33 cellular contexts compared by ENCODE assay signal in the genomic region with DNA sequence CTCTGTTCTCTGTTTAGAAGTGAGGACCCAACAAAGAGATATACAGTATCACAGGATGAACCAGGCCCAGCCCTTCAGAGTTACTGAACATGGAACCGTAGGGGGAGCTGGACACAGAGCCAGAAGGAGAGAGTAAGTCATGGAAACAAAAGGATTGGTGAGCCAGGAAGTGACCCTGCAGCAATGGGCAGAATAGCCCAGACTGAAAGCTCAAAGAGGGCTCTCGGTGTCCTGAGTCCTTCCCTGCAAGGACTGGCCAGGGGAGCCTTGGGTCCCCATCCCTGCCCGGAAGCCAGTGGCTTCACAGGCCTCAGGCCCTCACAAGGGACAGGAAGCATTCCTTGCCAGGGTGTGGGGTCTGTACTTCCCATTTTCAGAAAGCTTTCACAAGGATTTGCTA.
"Had no signal": no experiment of that assay in that cellular context is flagged by ENCODE, and none has a peak within 500 bp of the region (broad histone marks: within the 10 kb centered on the region; RNA-seq: fewer than 3 reads in every experiment).

No MANE protein-coding gene starts in this region.

- H3K9me3 Mint-ChIP-seq: activated CD4-positive, alpha-beta memory T cell treated with anti-CD3 and anti-CD28 coated beads for 36 hours; activated CD4-positive, alpha-beta T cell treated with anti-CD3 and anti-CD28 coated beads, Interleukin-2, amount 10 ng/mL, durations not matched to agents 24 days and 14 days; activated CD8-positive, alpha-beta T cell treated with anti-CD3 and anti-CD28 coated beads for 36 hours; activated naive CD4-positive, alpha-beta T cell treated with anti-CD3 and anti-CD28 coated beads for 36 hours; activated naive CD4-positive, alpha-beta T cell treated with anti-CD3 and anti-CD28 coated beads, Interleukin-2, amount 50 U/mL, for 72 hours; activated naive CD8-positive, alpha-beta T cell treated with anti-CD3 and anti-CD28 coated beads for 36 hours; activated T-cell treated with anti-CD3 and anti-CD28 coated beads, Interleukin-2, amount 50 U/mL, for 4 hours; activated T-cell treated with anti-CD3 and anti-CD28 coated beads, Interleukin-2, amount 50 U/mL, for 72 hours; activated T-helper 17 cell treated with anti-CD3 and anti-CD28 coated beads, Interleukin-2, amount 50 U/mL, for 72 hours; T-helper 1 cell treated with Interleukin-12 subunit alpha and Interleukin-12 subunit beta and Interleukin-4 antibody, amounts not matched to agents 30 μg/mL and 1 μg/mL, for 36 hours; T-helper 2 cell treated with Interferon-gamma antibody and Interleukin-4, amounts not matched to agents 5 μg/mL and 100 μg/mL, for 36 hours had no signal

- ATAC-seq: activated CD8-positive, alpha-beta T cell treated with anti-CD3 and anti-CD28 coated beads for 36 hours; activated naive CD4-positive, alpha-beta T cell treated with anti-CD3 and anti-CD28 coated beads, Interleukin-2, amount 50 U/mL, for 72 hours; activated T-cell treated with anti-CD3 and anti-CD28 coated beads, Interleukin-2, amount 50 U/mL, for 4 hours; activated T-cell treated with anti-CD3 and anti-CD28 coated beads, Interleukin-2, amount 50 U/mL, for 72 hours; activated T-helper 17 cell treated with anti-CD3 and anti-CD28 coated beads, Interleukin-2, amount 50 U/mL, for 72 hours; body of pancreas had no signal

- H3K4me1 ChIP-seq: adrenal gland, body of pancreas, breast epithelium had no signal

- H3K27me3 Mint-ChIP-seq: activated B cell treated with CpG ODN at 0.5 μM for 24 hours; activated CD4-positive, alpha-beta memory T cell treated with anti-CD3 and anti-CD28 coated beads for 36 hours; activated CD4-positive, alpha-beta T cell treated with anti-CD3 and anti-CD28 coated beads, Interleukin-2, amount 10 ng/mL, durations not matched to agents 24 days and 14 days; activated CD8-positive, alpha-beta T cell treated with anti-CD3 and anti-CD28 coated beads for 36 hours; activated naive CD8-positive, alpha-beta T cell treated with anti-CD3 and anti-CD28 coated beads for 36 hours; activated T-helper 17 cell treated with anti-CD3 and anti-CD28 coated beads, Interleukin-2, amount 50 U/mL, for 72 hours had no signal

- H3K27ac ChIP-seq: adrenal gland, body of pancreas, brain microvascular endothelial cell, breast epithelium, VCaP had no signal

- DNase-seq: activated B cell treated with CpG ODN at 0.5 μM for 24 hours; activated CD4-positive, alpha-beta memory T cell treated with anti-CD3 and anti-CD28 coated beads for 36 hours; activated CD4-positive, alpha-beta T cell treated with anti-CD3 and anti-CD28 coated beads for 4 hours; activated CD4-positive, alpha-beta T cell treated with anti-CD3 and anti-CD28 coated beads, Interleukin-2, amount 10 ng/mL, durations not matched to agents 24 days and 14 days; activated CD4-positive, alpha-beta T cell treated with anti-CD3 and anti-CD28 coated beads, Interleukin-2, amount 50 U/mL, for 1 hour; activated CD4-positive, alpha-beta T cell treated with anti-CD3 and anti-CD28 coated beads, Interleukin-2, amount 50 U/mL, for 4 hours; activated CD4-positive, CD25-positive, alpha-beta regulatory T cell treated with anti-CD3 and anti-CD28 coated beads, Interleukin-2, amount 50 U/mL, for 72 hours; activated CD8-positive, alpha-beta T cell treated with anti-CD3 and anti-CD28 coated beads for 36 hours; activated gamma-delta T cell treated with Interleukin-2 at 50 U/mL for 16 hours; activated naive CD4-positive, alpha-beta T cell; activated naive CD4-positive, alpha-beta T cell treated with anti-CD3 and anti-CD28 coated beads for 36 hours; activated naive CD4-positive, alpha-beta T cell treated with anti-CD3 and anti-CD28 coated beads, Interleukin-2, amount 50 U/mL, for 16 hours; activated naive CD8-positive, alpha-beta T cell treated with anti-CD3 and anti-CD28 coated beads for 36 hours; activated T-cell treated with anti-CD3 and anti-CD28 coated beads for 4 hours; activated T-cell treated with anti-CD3 and anti-CD28 coated beads, Interleukin-2, amount 50 U/mL, for 1 hour; activated T-cell treated with anti-CD3 and anti-CD28 coated beads, Interleukin-2, amount 50 U/mL, for 4 hours; activated T-cell treated with anti-CD3 and anti-CD28 coated beads, Interleukin-2, amount 50 U/mL, for 72 hours; adrenal gland; amniotic stem cell; aorta; body of pancreas; brain microvascular endothelial cell; central memory CD4-positive, alpha-beta T cell; T-helper 1 cell; T-helper 2 cell; T-helper 9 cell had no signal

- H3K27ac Mint-ChIP-seq: activated B cell treated with CpG ODN at 0.5 μM for 24 hours; activated CD4-positive, alpha-beta memory T cell treated with anti-CD3 and anti-CD28 coated beads for 36 hours; activated CD4-positive, alpha-beta T cell treated with anti-CD3 and anti-CD28 coated beads, Interleukin-2, amount 10 ng/mL, durations not matched to agents 24 days and 14 days; activated CD8-positive, alpha-beta T cell treated with anti-CD3 and anti-CD28 coated beads for 36 hours; activated naive CD4-positive, alpha-beta T cell treated with anti-CD3 and anti-CD28 coated beads for 36 hours; activated naive CD4-positive, alpha-beta T cell treated with anti-CD3 and anti-CD28 coated beads, Interleukin-2, amount 50 U/mL, for 72 hours; activated naive CD8-positive, alpha-beta T cell treated with anti-CD3 and anti-CD28 coated beads for 36 hours; activated T-cell treated with anti-CD3 and anti-CD28 coated beads, Interleukin-2, amount 50 U/mL, for 72 hours; activated T-helper 1 cell treated with anti-CD3 and anti-CD28 coated beads, Interleukin-12 subunit alpha, Interleukin-12 subunit beta, Interleukin-2, Interleukin-4 antibody, amounts not matched to agents 30 ng/mL and 10 ng/mL and 1 ng/mL, durations not matched to agents 14 hours and 24 hours and 36 hours; activated T-helper 17 cell treated with anti-CD3 and anti-CD28 coated beads, Interleukin-2, amount 50 U/mL, for 72 hours; T-helper 1 cell treated with Interleukin-12 subunit alpha and Interleukin-12 subunit beta and Interleukin-4 antibody, amounts not matched to agents 30 μg/mL and 1 μg/mL, for 36 hours; T-helper 2 cell treated with Interferon-gamma antibody and Interleukin-4, amounts not matched to agents 5 μg/mL and 100 μg/mL, for 36 hours had no signal

- H3K4me3 ChIP-seq: adrenal gland, body of pancreas, breast epithelium had no signal

- H3K36me3 Mint-ChIP-seq: activated CD4-positive, alpha-beta memory T cell treated with anti-CD3 and anti-CD28 coated beads for 36 hours; activated naive CD4-positive, alpha-beta T cell treated with anti-CD3 and anti-CD28 coated beads, Interleukin-2, amount 50 U/mL, for 72 hours; activated naive CD8-positive, alpha-beta T cell treated with anti-CD3 and anti-CD28 coated beads for 36 hours had no signal

- H3K9me3 ChIP-seq: adrenal gland, body of pancreas, breast epithelium had no signal

- H3K36me3 ChIP-seq: adrenal gland, brain microvascular endothelial cell, breast epithelium had no signal

- H3K27me3 ChIP-seq: adrenal gland, body of pancreas, brain microvascular endothelial cell, breast epithelium had no signal

- H3K4me3 Mint-ChIP-seq: activated B cell treated with CpG ODN at 0.5 μM for 24 hours; activated CD4-positive, alpha-beta memory T cell treated with anti-CD3 and anti-CD28 coated beads for 36 hours; activated CD4-positive, alpha-beta T cell treated with anti-CD3 and anti-CD28 coated beads, Interleukin-2, amount 10 ng/mL, durations not matched to agents 24 days and 14 days; activated CD8-positive, alpha-beta T cell treated with anti-CD3 and anti-CD28 coated beads for 36 hours; activated naive CD4-positive, alpha-beta T cell treated with anti-CD3 and anti-CD28 coated beads for 36 hours; activated naive CD8-positive, alpha-beta T cell treated with anti-CD3 and anti-CD28 coated beads for 36 hours; activated T-cell treated with anti-CD3 and anti-CD28 coated beads, Interleukin-2, amount 50 U/mL, for 4 hours; activated T-cell treated with anti-CD3 and anti-CD28 coated beads, Interleukin-2, amount 50 U/mL, for 72 hours; activated T-helper 1 cell treated with anti-CD3 and anti-CD28 coated beads, Interleukin-12 subunit alpha, Interleukin-12 subunit beta, Interleukin-2, Interleukin-4 antibody, amounts not matched to agents 30 ng/mL and 10 ng/mL and 1 ng/mL, durations not matched to agents 14 hours and 24 hours and 36 hours; activated T-helper 17 cell treated with anti-CD3 and anti-CD28 coated beads, Interleukin-2, amount 50 U/mL, for 72 hours; T-helper 1 cell treated with Interleukin-12 subunit alpha and Interleukin-12 subunit beta and Interleukin-4 antibody, amounts not matched to agents 30 μg/mL and 1 μg/mL, for 36 hours; T-helper 2 cell treated with Interferon-gamma antibody and Interleukin-4, amounts not matched to agents 5 μg/mL and 100 μg/mL, for 36 hours had no signal

- H3K4me1 Mint-ChIP-seq: activated B cell treated with CpG ODN at 0.5 μM for 24 hours; activated CD4-positive, alpha-beta T cell treated with anti-CD3 and anti-CD28 coated beads, Interleukin-2, amount 10 ng/mL, durations not matched to agents 24 days and 14 days; activated naive CD8-positive, alpha-beta T cell treated with anti-CD3 and anti-CD28 coated beads for 36 hours; activated T-helper 17 cell treated with anti-CD3 and anti-CD28 coated beads, Interleukin-2, amount 50 U/mL, for 72 hours had no signal
